In the genomic region with DNA sequence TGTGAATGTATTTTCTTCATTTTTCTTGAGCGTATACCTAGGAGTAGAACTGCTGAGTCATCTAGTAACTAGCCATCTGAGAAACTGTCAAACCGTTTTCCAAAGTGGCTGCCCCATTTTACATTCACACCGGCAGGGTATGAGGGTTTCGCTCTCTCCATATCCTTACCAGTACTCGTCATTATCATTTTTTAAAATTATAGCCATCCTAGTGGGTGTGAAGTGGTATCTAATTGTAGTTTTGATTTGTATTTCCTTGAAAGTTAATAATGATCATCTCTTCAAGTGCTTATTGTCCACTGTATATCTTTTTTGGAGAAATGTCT, we compare ENCODE assay signal across 1 cellular context.
TF ChIP-seq lines count a peak whose summit lies in the region.

No MANE protein-coding gene starts in this region.

TF ChIP-seq in K562, 482 proteins besides CTCF, POLR2A, EP300 and RAD21 (continued from another document):
- TF ChIP-seq ETS1 (conservative IDR thresholded peaks at IDR 0.05; ENCODE audit: control insufficient read depth, low read depth, low read length) (no peak), BACH1 (tag; IDR thresholded peaks at IDR 0.05) (peak; percentile 97), TEAD4 (IDR thresholded peaks at IDR 0.05; ENCODE audit: low read length) (peak; percentile 68; the same call in 1 of the 2 replicates), TEAD4 (CRISPR knock-in tag; IDR thresholded peaks at IDR 0.05; ENCODE audit: borderline replicate concordance) (no peak), KLF10 (CRISPR knock-in tag; IDR thresholded peaks at IDR 0.05) (no peak), ZC3H11A (IDR thresholded peaks at IDR 0.05; ENCODE audit: low read depth, low read length) (no peak), SPI1 (IDR thresholded peaks at IDR 0.05; ENCODE audit: borderline replicate concordance, low read depth, low read length) (no peak), SRF (CRISPR knock-in tag; IDR thresholded peaks at IDR 0.05) (no peak), ZNF3 (CRISPR knock-in tag; IDR thresholded peaks at IDR 0.05) (no peak), HDAC3 (IDR thresholded peaks at IDR 0.05; ENCODE audit: borderline replicate concordance, partially characterized antibody) (peak; percentile 64), FOXK1 (CRISPR knock-in tag; IDR thresholded peaks at IDR 0.05; ENCODE audit: borderline replicate concordance) (no peak), KDM1A (IDR thresholded peaks at IDR 0.05) (peak in 1 of 2 experiments; percentile 26; a peak in 1 of 4 replicates), NFRKB (IDR thresholded peaks at IDR 0.05; ENCODE audit: low read depth) (peak; percentile 86), TRIM24 (IDR thresholded peaks at IDR 0.05) (peak in 1 of 2 experiments; percentile 50; a peak in 1 of 4 replicates), SMARCC2 (IDR thresholded peaks at IDR 0.05; ENCODE audit: low read depth) (peak; percentile 50; the same call in 1 of the 2 replicates), CBX3 (IDR thresholded peaks at IDR 0.05; ENCODE audit: borderline replicate concordance in 1 of 2, low read length in 2 of 2) (peak in 1 of 2 experiments; percentile 70; a peak in 1 of 3 replicates), NR1H2 (CRISPR knock-in tag; IDR thresholded peaks at IDR 0.05) (no peak), ARNT (IDR thresholded peaks at IDR 0.05) (0 out of 4 replicates have a peak, but pooled peaks of 1 of the 2 experiments have one; percentile 15)
- TF ChIP-seq, protein P1, sequence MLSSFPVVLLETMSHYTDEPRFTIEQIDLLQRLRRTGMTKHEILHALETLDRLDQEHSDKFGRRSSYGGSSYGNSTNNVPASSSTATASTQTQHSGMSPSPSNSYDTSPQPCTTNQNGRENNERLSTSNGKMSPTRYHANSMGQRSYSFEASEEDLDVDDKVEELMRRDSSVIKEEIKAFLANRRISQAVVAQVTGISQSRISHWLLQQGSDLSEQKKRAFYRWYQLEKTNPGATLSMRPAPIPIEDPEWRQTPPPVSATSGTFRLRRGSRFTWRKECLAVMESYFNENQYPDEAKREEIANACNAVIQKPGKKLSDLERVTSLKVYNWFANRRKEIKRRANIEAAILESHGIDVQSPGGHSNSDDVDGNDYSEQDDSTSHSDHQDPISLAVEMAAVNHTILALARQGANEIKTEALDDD (IDR thresholded peaks at IDR 0.05), result peak; percentile 87; the same call in 1 of the 2 replicates
- TF ChIP-seq, protein P2, sequence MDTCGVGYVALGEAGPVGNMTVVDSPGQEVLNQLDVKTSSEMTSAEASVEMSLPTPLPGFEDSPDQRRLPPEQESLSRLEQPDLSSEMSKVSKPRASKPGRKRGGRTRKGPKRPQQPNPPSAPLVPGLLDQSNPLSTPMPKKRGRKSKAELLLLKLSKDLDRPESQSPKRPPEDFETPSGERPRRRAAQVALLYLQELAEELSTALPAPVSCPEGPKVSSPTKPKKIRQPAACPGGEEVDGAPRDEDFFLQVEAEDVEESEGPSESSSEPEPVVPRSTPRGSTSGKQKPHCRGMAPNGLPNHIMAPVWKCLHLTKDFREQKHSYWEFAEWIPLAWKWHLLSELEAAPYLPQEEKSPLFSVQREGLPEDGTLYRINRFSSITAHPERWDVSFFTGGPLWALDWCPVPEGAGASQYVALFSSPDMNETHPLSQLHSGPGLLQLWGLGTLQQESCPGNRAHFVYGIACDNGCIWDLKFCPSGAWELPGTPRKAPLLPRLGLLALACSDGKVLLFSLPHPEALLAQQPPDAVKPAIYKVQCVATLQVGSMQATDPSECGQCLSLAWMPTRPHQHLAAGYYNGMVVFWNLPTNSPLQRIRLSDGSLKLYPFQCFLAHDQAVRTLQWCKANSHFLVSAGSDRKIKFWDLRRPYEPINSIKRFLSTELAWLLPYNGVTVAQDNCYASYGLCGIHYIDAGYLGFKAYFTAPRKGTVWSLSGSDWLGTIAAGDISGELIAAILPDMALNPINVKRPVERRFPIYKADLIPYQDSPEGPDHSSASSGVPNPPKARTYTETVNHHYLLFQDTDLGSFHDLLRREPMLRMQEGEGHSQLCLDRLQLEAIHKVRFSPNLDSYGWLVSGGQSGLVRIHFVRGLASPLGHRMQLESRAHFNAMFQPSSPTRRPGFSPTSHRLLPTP (IDR thresholded peaks at IDR 0.05; ENCODE audit: borderline replicate concordance, extremely low read depth, insufficient read length), result no peak
